Comparison of ENCODE assay signal across 8 cellular contexts in genomic region chr7:76020031-76020714, GRCh38. TPM values are rescaled to one million over a fixed set of nuclear protein-coding genes. Genes with fewer than 3 reads are reported as not detected.
DNase-seq lines count a peak whose midpoint lies in the region; ATAC-seq and TF ChIP-seq lines count a peak whose summit lies in the region.

No MANE protein-coding gene starts in this region.

- ATAC-seq in thoracic aorta (ENCODE audit: insufficient number of reproducible peaks, low FRiP score, low read depth) (no peak), HG02623 (IDR thresholded peaks at IDR 0.05; ENCODE audit: unreplicated experiment) (no peak)

- H3K9me3 ChIP-seq in Peyer's patch (no peaks in the 10 kb centered on the region), thoracic aorta (no peaks in the 10 kb centered on the region)

- no peaks in the 10 kb centered on the region for H3K27me3 ChIP-seq in Peyer's patch
- no peaks in the 10 kb centered on the region for H3K27me3 ChIP-seq in thoracic aorta (replicated peaks; ENCODE audit: insufficient read depth)

- H3K4me3 ChIP-seq in Peyer's patch = no peak overlapping the region
- no peak overlapping the region for H3K4me3 ChIP-seq in foreskin fibroblast (ENCODE audit: low read depth in 1 of 2, low read length in 2 of 2)
- H3K4me3 ChIP-seq in thoracic aorta = no peak overlapping the region

- H3K36me3 ChIP-seq in Peyer's patch = peaks cover 0 to 29% (median 0%) of the 10 kb centered on the region in 3 donors
- no peaks in the 10 kb centered on the region for H3K36me3 ChIP-seq in thoracic aorta

- DNase-seq in COLO829 (ENCODE audit: low spot score) (peak; percentile 85), HS-5 (ENCODE audit: low read depth) (peak; percentile 4), Peyer's patch (peak; percentile 60 to 89 (median 86)), foreskin fibroblast (peak; percentile 33 to 81), occipital lobe (lab: John Stamatoyannopoulos, UW) (peak; percentile 8), thoracic aorta (ENCODE audit: low spot score) (peak; percentile 15)
- peak; percentile 48 to 52 for DNase-seq in activated T-helper 1 cell treated with anti-CD3 and anti-CD28 coated beads, Interleukin-2, amount 50 U/mL, for 16 hours (ENCODE audit: low read depth in 1 of 2, low spot score in 1 of 2)

- TF ChIP-seq POLR2A in Peyer's patch (IDR thresholded peaks at IDR 0.05) = no peak

- no peak overlapping the region for H3K27ac ChIP-seq in Peyer's patch
- H3K27ac ChIP-seq in thoracic aorta = no peak overlapping the region

- H3K4me1 ChIP-seq in Peyer's patch (no peaks in the 10 kb centered on the region), thoracic aorta (ENCODE audit: control insufficient read depth in 1 of 2, low read depth in 2 of 2) (no peaks in the 10 kb centered on the region)

- TF ChIP-seq CTCF in Peyer's patch (IDR thresholded peaks at IDR 0.05) = peak; percentile 73 to 95 (median 84)
- peak; percentile 94 for TF ChIP-seq CTCF in foreskin fibroblast (IDR thresholded peaks at IDR 0.05; ENCODE audit: low read depth, low read length)
- peak; percentile 87 for TF ChIP-seq CTCF in thoracic aorta (IDR thresholded peaks at IDR 0.05)

RNA-seq across cellular contexts. Expression of gene TMEM120A, which starts 25.8 kb away (rescaled TPM):
- total RNA-seq in Peyer's patch (100 to 1,000 TPM in 2 of 4 donors, 10 to 100 TPM in 2; 62.7 to 116 (median 101) TPM), occipital lobe (19.8 TPM), thoracic aorta (10 to 100 TPM; 39.4 to 44.7 TPM)

RNA-seq across cellular contexts. Expression of gene STYXL1, which starts 27.6 kb away (rescaled TPM):
- total RNA-seq in Peyer's patch = 10 to 100 TPM; 14.2 to 42.9 (median 29.5) TPM
- 18.4 TPM for total RNA-seq in occipital lobe
- 10 to 100 TPM in 1 of 2 donors, 1 to 10 TPM in 1; 9.3 to 14.6 TPM for total RNA-seq in thoracic aorta

RNA-seq across cellular contexts. Expression of gene MDH2, which starts 27.7 kb away (rescaled TPM):
- 100 to 1,000 TPM in 3 of 4 donors, 10 to 100 TPM in 1; 52.0 to 179 (median 139) TPM for total RNA-seq in Peyer's patch
- total RNA-seq in occipital lobe = 34.8 TPM
- total RNA-seq in thoracic aorta = 10 to 100 TPM; 48.2 to 58.6 TPM

Comparison
In these comparisons a context has a peak if more than half of its experiments do, and no peak if none do; other contexts are left out.
1. DNase-seq: peak in every context shown above with its lines; median percentile 86 in Peyer's patch; 85 in COLO829; 57 in foreskin fibroblast; 50 in activated T-helper 1 cell treated with anti-CD3 and anti-CD28 coated beads, Interleukin-2, amount 50 U/mL, for 16 hours; 15 in thoracic aorta; 8 in occipital lobe; 4 in HS-5.